15 cellular contexts compared by ENCODE assay signal in genomic region chr1:49298304-49298703, GRCh38.
DNase-seq lines count a peak whose midpoint lies in the region; ATAC-seq and TF ChIP-seq lines count a peak whose summit lies in the region.
"Had no signal": no experiment of that assay in that cellular context is flagged by ENCODE, and none has a peak within 500 bp of the region (broad histone marks: within the 10 kb centered on the region; RNA-seq: fewer than 3 reads in every experiment).

No MANE protein-coding gene starts in this region.

- no peak for TF ChIP-seq RAD21 in SK-N-SH (IDR thresholded peaks at IDR 0.05; ENCODE audit: low read length)

- H3K36me3 ChIP-seq in body of pancreas (replicated peaks in 1 of 2; ENCODE audit: insufficient read depth in 1 of 2, low read depth in 2 of 2): no peaks in the 10 kb centered on the region
- no peaks in the 10 kb centered on the region for H3K36me3 ChIP-seq in SJCRH30
- no peaks in the 10 kb centered on the region for H3K36me3 ChIP-seq in SK-N-SH (replicated peaks in 1 of 2; ENCODE audit: control insufficient read depth in 1 of 2, insufficient read depth in 2 of 2, low read length in 1 of 2)

- intact Hi-C loops in body of pancreas (cut with DNase I): loop anchor here (5.0 kb wide), 1 partner anchor 354 kb away; no protein-coding TSS in a partner anchor

- H3K4me1 ChIP-seq in body of pancreas (no peaks in the 10 kb centered on the region), SJCRH30 (no peaks in the 10 kb centered on the region), SK-N-SH (ENCODE audit: control insufficient read depth in 1 of 2, insufficient read depth in 2 of 2, low read depth in 1 of 2, low read length in 1 of 2) (peaks cover 0 to 8% of the 10 kb centered on the region in 2 experiments; a peak in 1 of 4 replicates)

- H3K27me3 ChIP-seq in body of pancreas: no peaks in the 10 kb centered on the region
- no peaks in the 10 kb centered on the region for H3K27me3 ChIP-seq in SJCRH30
- H3K27me3 ChIP-seq in SK-N-SH (ENCODE audit: insufficient read depth): no peaks in the 10 kb centered on the region

- CTCF ChIA-PET in RWPE1 (lab: Yijun Ruan, JAX) (no interaction called here), SK-N-SH (lab: Yijun Ruan, JAX) (no interaction called here)

- no peaks in the 10 kb centered on the region for H3F3A ChIP-seq in SK-N-SH (replicated peaks; ENCODE audit: insufficient read depth)

- peak; percentile 48 for ATAC-seq in body of pancreas
- ATAC-seq: effector memory CD8-positive, alpha-beta T cell; HCT116; stimulated activated naive B cell treated with anti-CD40 and anti-IgM and Interleukin-4, amounts not matched to agents 10 μg/mL and 1 μg/mL and 100 μg/mL, for 72 hours had no signal

- no peak for TF ChIP-seq EP300 in SK-N-SH (IDR thresholded peaks at IDR 0.05; ENCODE audit: borderline replicate concordance in 1 of 2, low read depth in 1 of 2, low read length in 1 of 2)

- no peak overlapping the region for H3K9ac ChIP-seq in SK-N-SH

- no peak for TF ChIP-seq POLR2A in body of pancreas (IDR thresholded peaks at IDR 0.05)

- no peak for TF ChIP-seq CTCF in LNCaP clone FGC (IDR thresholded peaks at IDR 0.05; ENCODE audit: control insufficient read depth, extremely low read depth, insufficient read depth)
- TF ChIP-seq CTCF in body of pancreas (IDR thresholded peaks at IDR 0.05): no peak
- no peak for TF ChIP-seq CTCF in RWPE1 (conservative IDR thresholded peaks at IDR 0.05; ENCODE audit: low read depth)
- no peak for TF ChIP-seq CTCF in SK-N-SH (IDR thresholded peaks at IDR 0.05)

- no peaks in the 10 kb centered on the region for H3K9me3 ChIP-seq in body of pancreas
- H3K9me3 ChIP-seq in SJCRH30 (replicated peaks): no peaks in the 10 kb centered on the region
- no peaks in the 10 kb centered on the region for H3K9me3 ChIP-seq in SK-N-SH

- POLR2A ChIA-PET in RWPE1 (lab: Yijun Ruan, JAX; ENCODE audit: low non-redundant PET): no interaction called here
- POLR2A ChIA-PET in SK-N-SH (lab: Yijun Ruan, JAX): no interaction called here

- no peaks in the 10 kb centered on the region for H3K9me2 ChIP-seq in SK-N-SH

- DNase-seq in AG20443 (ENCODE audit: low spot score): peak; percentile 7
- peak; percentile 1 for DNase-seq in LNCaP clone FGC (ENCODE audit: low read depth)
- peak; percentile 40 to 65 (median 60) for DNase-seq in body of pancreas
- DNase-seq in pons (ENCODE audit: low spot score): peak; percentile 6
- no peak for DNase-seq in RWPE1 (ENCODE audit: low spot score)
- no peak for DNase-seq in SJCRH30
- DNase-seq in DMS114 treated with DMSO at 0.1 percent for 48 hours (lab: John Stamatoyannopoulos, UW; ENCODE audit: unreplicated experiment): no peak
- DNase-seq in SK-N-SH: no peak
- DNase-seq: activated CD8-positive, alpha-beta memory T cell treated with anti-CD3 and anti-CD28 coated beads, Interleukin-2, amount 50 U/mL, for 4 hours; activated naive CD4-positive, alpha-beta T cell treated with anti-CD3 and anti-CD28 coated beads for 36 hours; effector memory CD8-positive, alpha-beta T cell; NK-92 treated with Interleukin-12 subunit alpha and Interleukin-12 subunit beta, amount 100 ng/mL, for 24 hours; small intestine; stimulated activated naive B cell treated with anti-CD40 and anti-IgM and Interleukin-4, amounts not matched to agents 10 μg/mL and 1 μg/mL and 100 μg/mL, for 72 hours had no signal

- H3K27ac ChIP-seq in body of pancreas: no peak overlapping the region
- H3K27ac ChIP-seq in RWPE1: no peak overlapping the region
- H3K27ac ChIP-seq in SJCRH30: no peak overlapping the region
- H3K27ac ChIP-seq in SK-N-SH (ENCODE audit: low read depth in 2 of 2, low read length in 1 of 2): no peak overlapping the region

- WGBS in body of pancreas, 2 donors: 0 to 21% methylated on average over 1 to 2 of the region's 2 CpGs
- WGBS in SK-N-SH (ENCODE audit: low lambda C conversion rate): 63% methylated on average over 2 of the region's 2 CpGs

- no peaks in the 10 kb centered on the region for H4K20me1 ChIP-seq in SK-N-SH (ENCODE audit: insufficient read depth)

- no peak overlapping the region for H2AFZ ChIP-seq in SK-N-SH (ENCODE audit: low read depth)

- no peaks in the 10 kb centered on the region for H3K79me2 ChIP-seq in SK-N-SH (ENCODE audit: insufficient read depth)

- H3K4me3 ChIP-seq in LNCaP clone FGC (ENCODE audit: low read depth, low read length) (no peak overlapping the region), body of pancreas (no peak overlapping the region), SJCRH30 (no peak overlapping the region), SK-N-SH (ENCODE audit: low read depth in 2 of 2, low read length in 1 of 2) (no peak overlapping the region)

- H3K4me2 ChIP-seq in SK-N-SH: no peak overlapping the region

TF ChIP-seq in SK-N-SH, 30 proteins besides CTCF, POLR2A, EP300 and RAD21:
- TF ChIP-seq JUND (IDR thresholded peaks at IDR 0.05): no peak
- TF ChIP-seq SMC3 (IDR thresholded peaks at IDR 0.05; ENCODE audit: low read depth, low read length): no peak
- no peak for TF ChIP-seq FOXM1 (IDR thresholded peaks at IDR 0.05; ENCODE audit: low read depth)
- TF ChIP-seq, protein P1, sequence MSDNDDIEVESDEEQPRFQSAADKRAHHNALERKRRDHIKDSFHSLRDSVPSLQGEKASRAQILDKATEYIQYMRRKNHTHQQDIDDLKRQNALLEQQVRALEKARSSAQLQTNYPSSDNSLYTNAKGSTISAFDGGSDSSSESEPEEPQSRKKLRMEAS (IDR thresholded peaks at IDR 0.05; ENCODE audit: low read depth): no peak
- TF ChIP-seq, protein P2, sequence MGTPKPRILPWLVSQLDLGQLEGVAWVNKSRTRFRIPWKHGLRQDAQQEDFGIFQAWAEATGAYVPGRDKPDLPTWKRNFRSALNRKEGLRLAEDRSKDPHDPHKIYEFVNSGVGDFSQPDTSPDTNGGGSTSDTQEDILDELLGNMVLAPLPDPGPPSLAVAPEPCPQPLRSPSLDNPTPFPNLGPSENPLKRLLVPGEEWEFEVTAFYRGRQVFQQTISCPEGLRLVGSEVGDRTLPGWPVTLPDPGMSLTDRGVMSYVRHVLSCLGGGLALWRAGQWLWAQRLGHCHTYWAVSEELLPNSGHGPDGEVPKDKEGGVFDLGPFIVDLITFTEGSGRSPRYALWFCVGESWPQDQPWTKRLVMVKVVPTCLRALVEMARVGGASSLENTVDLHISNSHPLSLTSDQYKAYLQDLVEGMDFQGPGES (IDR thresholded peaks at IDR 0.05; ENCODE audit: low read depth, low read length): no peak
- no peak for TF ChIP-seq TEAD4 (IDR thresholded peaks at IDR 0.05; ENCODE audit: borderline replicate concordance, insufficient read depth)
- TF ChIP-seq POLR2AphosphoS5 (IDR thresholded peaks at IDR 0.05; ENCODE audit: low read depth, low read length): no peak
- no peak for TF ChIP-seq TCF12 (IDR thresholded peaks at IDR 0.05)
- TF ChIP-seq FOSL2 (IDR thresholded peaks at IDR 0.05; ENCODE audit: borderline replicate concordance, low read depth): no peak
- no peak for TF ChIP-seq GATA2 (CRISPR knock-in tag; IDR thresholded peaks at IDR 0.05)
- TF ChIP-seq GABPA (IDR thresholded peaks at IDR 0.05; ENCODE audit: low read depth): no peak
- TF ChIP-seq CHD2 (IDR thresholded peaks at IDR 0.05; ENCODE audit: low read length, partially characterized antibody): no peak
- no peak for TF ChIP-seq FOXJ3 (CRISPR knock-in tag; IDR thresholded peaks at IDR 0.05)
- TF ChIP-seq USF1 (IDR thresholded peaks at IDR 0.05; ENCODE audit: borderline replicate concordance, low read depth): no peak
- TF ChIP-seq NRF1 (IDR thresholded peaks at IDR 0.05; ENCODE audit: low read depth, low read length): no peak
TF ChIP-seq in SK-N-SH: peak in this region for 0.

Comparison
In these comparisons a context has a peak if more than half of its experiments do, and no peak if none do; other contexts are left out.
1. DNase-seq: peak in AG20443 (single experiment), LNCaP clone FGC (single experiment), body of pancreas (4 of 4) and pons (single experiment); none in RWPE1 (single experiment), SJCRH30 (0 of 2), DMS114 treated with DMSO at 0.1 percent for 48 hours (single experiment) and SK-N-SH (single experiment).